8 cellular contexts compared by ENCODE assay signal in the genomic region with DNA sequence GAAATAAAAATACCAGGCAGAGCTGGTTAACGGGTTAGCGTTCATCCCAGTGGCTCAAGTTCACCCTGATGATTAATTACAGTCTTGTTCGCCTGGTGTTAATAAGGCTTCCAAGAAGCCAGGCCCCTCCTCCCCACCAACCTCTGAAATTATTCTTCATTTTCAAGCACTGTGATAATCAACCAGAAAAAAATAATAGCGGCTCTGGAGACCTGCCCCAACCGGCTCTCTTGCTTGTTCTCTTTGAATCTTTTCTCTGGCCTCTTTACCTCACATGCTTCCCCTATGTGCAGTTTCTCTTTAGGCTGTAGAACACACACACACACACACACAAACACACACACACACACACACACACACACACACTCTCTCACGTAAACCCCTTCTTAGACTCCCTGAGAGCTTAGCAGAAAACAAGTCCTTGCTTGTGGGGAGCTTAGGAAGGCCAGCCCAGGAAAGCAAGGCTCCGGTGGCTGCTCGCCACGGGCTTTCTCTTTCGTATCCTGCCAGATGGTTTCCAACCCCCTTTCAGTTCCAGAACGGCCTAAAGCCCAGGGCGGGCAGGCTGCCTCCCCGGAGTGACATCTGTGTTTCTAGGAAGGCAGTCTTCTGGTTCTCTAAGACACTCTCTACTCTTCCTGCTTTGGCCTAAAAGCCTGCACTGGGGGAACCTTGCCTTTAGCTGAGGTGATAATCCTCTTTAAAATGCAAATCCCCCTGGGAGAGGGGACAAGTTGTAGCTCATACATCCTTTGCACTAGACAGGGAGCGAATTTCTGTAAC.
DNase-seq lines count a peak whose midpoint lies in the region; ATAC-seq and TF ChIP-seq lines count a peak whose summit lies in the region.

No MANE protein-coding gene starts in this region.

- no peaks in the 10 kb centered on the region for H3K9me3 Mint-ChIP-seq in progenitor cell of endocrine pancreas (ENCODE audit: low read depth)

- no peaks in the 10 kb centered on the region for H3K36me3 Mint-ChIP-seq in progenitor cell of endocrine pancreas (ENCODE audit: insufficient read depth)

- H3K36me3 ChIP-seq in ascending aorta (no peaks in the 10 kb centered on the region), skeletal muscle satellite cell (ENCODE audit: insufficient read depth, low read length) (no peaks in the 10 kb centered on the region)

- intact Hi-C loops in ascending aorta (cut with DNase I), result loop anchor here (5.0 to 10.0 kb wide), 3 partner anchors 105 to 367 kb away; partner anchors contain the start of gene SESN3

- peak overlapping the region; percentile 72 for H3K4me2 ChIP-seq in skeletal muscle satellite cell (ENCODE audit: low read length)

- DNase-seq in NCI-H82 (lab: John Stamatoyannopoulos, UW) (peak; percentile 99), ascending aorta (ENCODE audit: low spot score in 2 of 2) (peak in 1 of 2 donors; percentile 71), hippocampal formation (lab: John Stamatoyannopoulos, UW) (peak; percentile 50 to 76), SKM-1 treated with dmso at 0.1 percent for 144 hours (lab: John Stamatoyannopoulos, UW; ENCODE audit: unreplicated experiment) (no peak), progenitor cell of endocrine pancreas (ENCODE audit: low spot score, unreplicated experiment) (no peak)

- peaks cover 7 to 28% of the 10 kb centered on the region in 2 donors for H3K4me1 ChIP-seq in ascending aorta
- peaks cover 7% of the 10 kb centered on the region for H3K4me1 ChIP-seq in skeletal muscle satellite cell (ENCODE audit: control insufficient read depth, insufficient read depth, low read length)

- H3K27me3 ChIP-seq in ascending aorta (no peaks in the 10 kb centered on the region), skeletal muscle satellite cell (ENCODE audit: control insufficient read depth, insufficient read depth, low read length) (no peaks in the 10 kb centered on the region)

- TF ChIP-seq CTCF in ascending aorta (IDR thresholded peaks at IDR 0.05) (no peak), progenitor cell of endocrine pancreas (IDR thresholded peaks at IDR 0.05; ENCODE audit: unreplicated experiment) (no peak)

- no peaks in the 10 kb centered on the region for H3K27me3 Mint-ChIP-seq in progenitor cell of endocrine pancreas

- H3K9ac ChIP-seq in skeletal muscle satellite cell (ENCODE audit: low read depth, low read length), result peak overlapping the region; percentile 62

- no peak overlapping the region for H3K4me3 Mint-ChIP-seq in progenitor cell of endocrine pancreas (ENCODE audit: low read depth)

- peaks cover 1% of the 10 kb centered on the region for H3K4me1 Mint-ChIP-seq in progenitor cell of endocrine pancreas (ENCODE audit: low read depth)

- H3K27ac ChIP-seq in ascending aorta, result peak overlapping the region; percentile 77 to 88

- H3K9me3 ChIP-seq in ascending aorta (no peaks in the 10 kb centered on the region), skeletal muscle satellite cell (replicated peaks; ENCODE audit: low read length) (no peaks in the 10 kb centered on the region)

- H3K4me3 ChIP-seq in ascending aorta, result peak overlapping the region in 1 of 2 donors; percentile 46
- H3K4me3 ChIP-seq in skeletal muscle satellite cell (ENCODE audit: low read length), result peak overlapping the region; percentile 54

- no peak overlapping the region for H3K27ac Mint-ChIP-seq in progenitor cell of endocrine pancreas

- ATAC-seq in GM18858 (IDR thresholded peaks at IDR 0.05; ENCODE audit: unreplicated experiment) (peak; percentile 82), HG02870 (IDR thresholded peaks at IDR 0.05; ENCODE audit: unreplicated experiment) (peak; percentile 81)

Comparison
In these comparisons a context has a peak if more than half of its experiments do, and no peak if none do; other contexts are left out.
1. DNase-seq: peak in NCI-H82 (single experiment) and hippocampal formation (2 of 2); none in SKM-1 treated with dmso at 0.1 percent for 144 hours (single experiment) and progenitor cell of endocrine pancreas (single experiment).